Comparison of ENCODE assay signal across 1 cellular context in the genomic region with DNA sequence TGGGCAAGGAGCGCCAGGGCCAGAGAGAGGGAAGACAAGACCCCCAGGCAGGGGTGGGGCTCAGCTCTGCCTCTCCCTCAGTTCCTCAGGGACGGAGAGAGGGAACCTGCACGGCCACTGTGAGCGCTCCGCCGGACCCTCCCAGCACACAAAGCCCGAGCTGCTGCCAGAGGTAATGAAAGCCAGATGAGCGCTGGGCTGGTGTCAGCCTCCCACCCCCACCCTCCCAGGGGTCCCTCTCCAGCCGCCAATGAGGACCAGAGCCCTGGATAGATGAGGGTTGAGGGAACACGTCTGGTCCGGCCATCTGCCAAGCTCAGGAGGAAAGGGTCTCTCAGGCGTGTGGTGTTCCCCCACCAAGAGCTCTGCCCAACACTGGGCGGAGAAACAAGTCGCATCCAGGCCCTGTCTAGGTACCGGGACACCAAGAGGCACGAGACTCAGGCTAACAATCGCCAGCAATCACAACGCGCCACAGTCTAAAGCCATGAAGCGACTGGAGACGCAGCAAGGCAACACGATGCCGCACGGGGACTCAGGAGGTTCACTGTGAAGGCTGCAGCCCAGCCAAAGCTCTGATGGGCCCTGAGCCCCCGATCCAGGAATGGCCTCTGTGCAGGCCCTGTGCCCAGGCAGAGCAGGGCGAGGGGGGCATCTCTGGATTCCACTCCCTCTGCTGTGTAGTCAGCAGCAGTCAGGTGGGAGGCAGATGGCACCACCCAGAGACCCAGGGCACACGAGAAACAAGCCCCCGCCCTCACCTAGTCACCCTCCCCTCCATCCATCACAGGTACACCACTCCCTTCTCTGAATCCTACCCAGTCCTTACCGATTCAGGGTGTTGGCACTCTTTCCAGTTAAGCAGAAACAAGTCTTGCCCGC.
TF ChIP-seq lines count a peak whose summit lies in the region.

No MANE protein-coding gene starts in this region.

TF ChIP-seq in HepG2, 621 proteins besides CTCF, POLR2A, EP300 and RAD21 (continued from another document):
- no peak for TF ChIP-seq ZNF281 (CRISPR knock-in tag; IDR thresholded peaks at IDR 0.05; ENCODE audit: borderline replicate concordance)
- no peak for TF ChIP-seq ZNF772 (CRISPR knock-in tag; IDR thresholded peaks at IDR 0.05)
- TF ChIP-seq ZSCAN22 (CRISPR knock-in tag; IDR thresholded peaks at IDR 0.05): no peak
- 0 out of 2 replicates have a peak, but pooled peaks have one; percentile 28 for TF ChIP-seq CSRNP1 (CRISPR knock-in tag; IDR thresholded peaks at IDR 0.05)
- TF ChIP-seq, protein P1, sequence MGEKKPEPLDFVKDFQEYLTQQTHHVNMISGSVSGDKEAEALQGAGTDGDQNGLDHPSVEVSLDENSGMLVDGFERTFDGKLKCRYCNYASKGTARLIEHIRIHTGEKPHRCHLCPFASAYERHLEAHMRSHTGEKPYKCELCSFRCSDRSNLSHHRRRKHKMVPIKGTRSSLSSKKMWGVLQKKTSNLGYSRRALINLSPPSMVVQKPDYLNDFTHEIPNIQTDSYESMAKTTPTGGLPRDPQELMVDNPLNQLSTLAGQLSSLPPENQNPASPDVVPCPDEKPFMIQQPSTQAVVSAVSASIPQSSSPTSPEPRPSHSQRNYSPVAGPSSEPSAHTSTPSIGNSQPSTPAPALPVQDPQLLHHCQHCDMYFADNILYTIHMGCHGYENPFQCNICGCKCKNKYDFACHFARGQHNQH (CRISPR knock-in tag; IDR thresholded peaks at IDR 0.05): no peak
- no peak for TF ChIP-seq ZNF616 (CRISPR knock-in tag; IDR thresholded peaks at IDR 0.05; ENCODE audit: low read depth)
